28 cellular contexts compared by ENCODE assay signal in genomic region chr4:6409381-6409780, GRCh38.
"Had no signal": no experiment of that assay in that cellular context is flagged by ENCODE, and none has a peak within 500 bp of the region (broad histone marks: within the 10 kb centered on the region; RNA-seq: fewer than 3 reads in every experiment).

No MANE protein-coding gene starts in this region.

- H3K4me3 ChIP-seq: ascending aorta, cardiac muscle cell had no signal

- H3K36me3 ChIP-seq: ascending aorta, cardiac muscle cell had no signal

- FAIRE-seq: bronchial epithelial cell, TTC549 had no signal

- H3K27me3 ChIP-seq: ascending aorta, cardiac muscle cell had no signal

- H3K27ac ChIP-seq: ascending aorta, cardiac muscle cell, VCaP had no signal

- DNase-seq: activated B cell treated with CpG ODN at 0.5 μM for 24 hours; activated CD4-positive, alpha-beta memory T cell treated with anti-CD3 and anti-CD28 coated beads for 36 hours; activated CD4-positive, alpha-beta T cell treated with anti-CD3 and anti-CD28 coated beads for 4 hours; activated CD4-positive, alpha-beta T cell treated with anti-CD3 and anti-CD28 coated beads, Interleukin-2, amount 10 ng/mL, durations not matched to agents 24 days and 14 days; activated CD4-positive, alpha-beta T cell treated with anti-CD3 and anti-CD28 coated beads, Interleukin-2, amount 50 U/mL, for 1 hour; activated CD4-positive, alpha-beta T cell treated with anti-CD3 and anti-CD28 coated beads, Interleukin-2, amount 50 U/mL, for 4 hours; activated CD4-positive, CD25-positive, alpha-beta regulatory T cell treated with anti-CD3 and anti-CD28 coated beads, Interleukin-2, amount 50 U/mL, for 72 hours; activated CD8-positive, alpha-beta memory T cell treated with anti-CD3 and anti-CD28 coated beads, Interleukin-2, amount 50 U/mL, for 4 hours; activated CD8-positive, alpha-beta T cell treated with anti-CD3 and anti-CD28 coated beads for 36 hours; activated effector memory CD4-positive, alpha-beta T cell treated with anti-CD3 and anti-CD28 coated beads, Interleukin-2, amount 50 U/mL, for 16 hours; activated naive CD4-positive, alpha-beta T cell treated with anti-CD3 and anti-CD28 coated beads, Interleukin-2, amount 10 ng/mL, durations not matched to agents 7 days and 5 days; activated naive CD4-positive, alpha-beta T cell treated with Interleukin-2 at 50 U/mL for 16 hours; activated T-cell treated with anti-CD3 and anti-CD28 coated beads for 4 hours; activated T-cell treated with anti-CD3 and anti-CD28 coated beads, Interleukin-2, amount 50 U/mL, for 1 hour; activated T-cell treated with anti-CD3 and anti-CD28 coated beads, Interleukin-2, amount 50 U/mL, for 4 hours; activated T-cell treated with anti-CD3 and anti-CD28 coated beads, Interleukin-2, amount 50 U/mL, for 72 hours; amygdala; anterior cingulate cortex; central memory CD4-positive, alpha-beta T cell; SW 1271; T-helper 1 cell; T-helper 2 cell; T-helper 9 cell had no signal

- H3K4me1 ChIP-seq: ascending aorta had no signal

- H3K9me3 ChIP-seq: ascending aorta had no signal
